ENCODE assay signal across 6 cellular contexts in the genomic region with DNA sequence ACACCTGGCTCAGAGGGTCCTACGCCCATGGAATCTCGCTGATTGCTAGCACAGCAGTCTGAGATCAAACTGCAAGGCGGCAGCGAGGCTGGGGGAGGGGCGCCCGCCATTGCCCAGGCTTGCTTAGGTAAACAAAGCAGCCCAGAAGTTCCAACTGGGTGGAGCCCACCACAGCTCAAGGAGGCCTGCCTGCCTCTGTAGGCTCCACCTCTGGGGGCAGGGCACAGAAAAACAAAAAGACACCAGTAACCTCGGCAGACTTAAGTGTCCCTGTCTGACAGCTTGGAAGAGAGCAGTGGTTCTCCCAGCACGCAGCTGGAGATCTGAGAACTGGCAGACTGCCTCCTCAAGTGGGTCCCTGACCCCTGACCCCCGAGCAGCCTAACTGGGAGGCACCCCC.
DNase-seq lines count a peak whose midpoint lies in the region; TF ChIP-seq lines count a peak whose summit lies in the region.
"Not testable (repeated sequence)": the region's sequence is repeated elsewhere in the genome, so short reads cannot be mapped to it uniquely, and the experiment has no call there.

No MANE protein-coding gene starts in this region.

- H3K27me3 ChIP-seq in H7 (ENCODE audit: control insufficient read depth, insufficient read depth, low read length); NT2/D1 (ENCODE audit: insufficient read depth, insufficient read length); mesendoderm (ENCODE audit: insufficient read depth, low read length, poor library complexity); neural progenitor cell: not testable (repeated sequence)

- not testable (repeated sequence) for H3K4me3 Mint-ChIP-seq in neural progenitor cell

- H4K20me1 ChIP-seq in neural progenitor cell (ENCODE audit: low read depth) = not testable (repeated sequence)

- not testable (repeated sequence) for H2AFZ ChIP-seq in neural progenitor cell (replicated peaks)

- H4K8ac ChIP-seq in mesendoderm (ENCODE audit: low read depth, low read length) = not testable (repeated sequence)

- H3K4me3 ChIP-seq in H7 (ENCODE audit: insufficient read depth, low read depth, low read length) = peak overlapping the region; percentile 43
- H3K4me3 ChIP-seq in NT2/D1 (ENCODE audit: insufficient read length, low read depth); mesendoderm (ENCODE audit: low read length): not testable (repeated sequence)
- H3K4me3 ChIP-seq in neural progenitor cell = peak overlapping the region; percentile 33

- not testable (repeated sequence) for H3K27ac Mint-ChIP-seq in neural progenitor cell

- H2BK15ac ChIP-seq in mesendoderm (replicated peaks; ENCODE audit: low read depth) = not testable (repeated sequence)

- H3K56ac ChIP-seq in mesendoderm (ENCODE audit: low read length) = not testable (repeated sequence)

- not testable (repeated sequence) for H3K9me3 Mint-ChIP-seq in neural progenitor cell

- not testable (repeated sequence) for H4K5ac ChIP-seq in mesendoderm (ENCODE audit: low read length)

- not testable (repeated sequence) for H2BK5ac ChIP-seq in mesendoderm (ENCODE audit: low read length)

- not testable (repeated sequence) for H3K27me3 Mint-ChIP-seq in neural progenitor cell (ENCODE audit: insufficient read depth, low read depth)

- H3K9me3 ChIP-seq in NT2/D1 (ENCODE audit: insufficient read depth, low read length); neural progenitor cell (ENCODE audit: low read depth): not testable (repeated sequence)

- H3K9ac ChIP-seq in NT2/D1 (ENCODE audit: insufficient read length, low read depth); mesendoderm (ENCODE audit: low read length); neural progenitor cell: not testable (repeated sequence)

- not testable (repeated sequence) for H3K27ac ChIP-seq in mesendoderm (ENCODE audit: low read depth, low read length); neural progenitor cell

- H2AK5ac ChIP-seq in mesendoderm (ENCODE audit: low read length) = not testable (repeated sequence)

- not testable (repeated sequence) for H3K79me2 ChIP-seq in mesendoderm (ENCODE audit: control insufficient read depth, insufficient read depth, low read length); neural progenitor cell (ENCODE audit: low read depth)

- TF ChIP-seq CTCF in neural progenitor cell (IDR thresholded peaks at IDR 0.05) = not testable (repeated sequence)

- H3K4me2 ChIP-seq in mesendoderm (ENCODE audit: low read length); neural progenitor cell: not testable (repeated sequence)

- H3F3A ChIP-seq in neural progenitor cell (ENCODE audit: low read depth) = not testable (repeated sequence)

- H3K4ac ChIP-seq in mesendoderm (ENCODE audit: low read depth, low read length) = not testable (repeated sequence)

- DNase-seq in H7 = not testable (repeated sequence)
- DNase-seq in NCI-H2171 (lab: John Stamatoyannopoulos, UW) (peak; percentile 3), NT2/D1 (ENCODE audit: low read depth, low spot score) (peak; percentile 8), ecto neural progenitor cell (ENCODE audit: low spot score) (peak; percentile 51), mesendoderm (peak; percentile 3), neural progenitor cell (ENCODE audit: low spot score) (peak; percentile 35)

- H3K79me1 ChIP-seq in mesendoderm (ENCODE audit: low read length) = not testable (repeated sequence)

- no CpG with 5 or more reads among the region's 9 CpGs for WGBS in mesendoderm (ENCODE audit: extremely low coverage, insufficient coverage, low lambda C conversion rate)

- H3K36me3 Mint-ChIP-seq in neural progenitor cell = not testable (repeated sequence)

- not testable (repeated sequence) for H3K18ac ChIP-seq in mesendoderm (ENCODE audit: low read length)

- H2BK120ac ChIP-seq in mesendoderm (ENCODE audit: low read depth, low read length) = not testable (repeated sequence)

- H3K4me1 ChIP-seq in NT2/D1 (ENCODE audit: insufficient read depth, insufficient read length); mesendoderm (ENCODE audit: control insufficient read depth, low read depth, low read length); neural progenitor cell: not testable (repeated sequence)

- H3K36me3 ChIP-seq in H7 (replicated peaks; ENCODE audit: control insufficient read depth, insufficient read depth, low read length); NT2/D1 (ENCODE audit: insufficient read depth, insufficient read length, low read length); mesendoderm (ENCODE audit: control insufficient read depth, insufficient read depth, low read length); neural progenitor cell: not testable (repeated sequence)

- not testable (repeated sequence) for H3K4me1 Mint-ChIP-seq in neural progenitor cell

- H3K23ac ChIP-seq in mesendoderm (ENCODE audit: low read length) = not testable (repeated sequence)
